In genomic region chr4:120004054-120004453, GRCh38 we compare ENCODE assay signal across 1 cellular context.
TF ChIP-seq lines count a peak whose summit lies in the region.

No MANE protein-coding gene starts in this region.

TF ChIP-seq in WTC11, 78 proteins besides CTCF, POLR2A, EP300 and RAD21 (continued from another document and continues in another):
- peak; percentile 50; the same call in 1 of the 2 replicates for TF ChIP-seq ZNF532 (CRISPR knock-in tag; IDR thresholded peaks at IDR 0.05; ENCODE audit: borderline replicate concordance)
- TF ChIP-seq ZBTB21 (CRISPR knock-in tag; IDR thresholded peaks at IDR 0.05; ENCODE audit: borderline replicate concordance), result 0 out of 2 replicates have a peak, but pooled peaks have one; percentile 28
- 0 out of 2 replicates have a peak, but pooled peaks have one; percentile 24 for TF ChIP-seq CBFB (CRISPR knock-in tag; IDR thresholded peaks at IDR 0.05; ENCODE audit: low read depth)
- TF ChIP-seq ZNF232 (CRISPR knock-in tag; IDR thresholded peaks at IDR 0.05), result peak; percentile 44; the same call in 1 of the 2 replicates
- no peak for TF ChIP-seq SMAD4 (CRISPR knock-in tag; IDR thresholded peaks at IDR 0.05)
- TF ChIP-seq FOXK1 (CRISPR knock-in tag; IDR thresholded peaks at IDR 0.05), result 0 out of 2 replicates have a peak, but pooled peaks have one; percentile 13
- peak; percentile 93 for TF ChIP-seq ZNF425 (CRISPR knock-in tag; conservative IDR thresholded peaks at IDR 0.05)
- TF ChIP-seq ZMAT4 (CRISPR knock-in tag; IDR thresholded peaks at IDR 0.05), result peak; percentile 83
- peak; percentile 55; the same call in 1 of the 2 replicates for TF ChIP-seq EMX1 (CRISPR knock-in tag; IDR thresholded peaks at IDR 0.05)
- peak; percentile 67; the same call in 1 of the 2 replicates for TF ChIP-seq PRRX2 (CRISPR knock-in tag; IDR thresholded peaks at IDR 0.05)
- TF ChIP-seq ARID4B (CRISPR knock-in tag; IDR thresholded peaks at IDR 0.05; ENCODE audit: borderline replicate concordance), result no peak
- no peak for TF ChIP-seq USF1 (CRISPR knock-in tag; IDR thresholded peaks at IDR 0.05)
- 0 out of 2 replicates have a peak, but pooled peaks have one; percentile 23 for TF ChIP-seq PRDM15 (CRISPR knock-in tag; IDR thresholded peaks at IDR 0.05)
- TF ChIP-seq ZNF416 (CRISPR knock-in tag; IDR thresholded peaks at IDR 0.05), result peak; percentile 82
- TF ChIP-seq NFYB (CRISPR knock-in tag; conservative IDR thresholded peaks at IDR 0.05; ENCODE audit: low read depth), result no peak
- TF ChIP-seq ZNF281 (CRISPR knock-in tag; IDR thresholded peaks at IDR 0.05), result peak; percentile 55; the same call in 1 of the 2 replicates
- 0 out of 2 replicates have a peak, but pooled peaks have one; percentile 50 for TF ChIP-seq ESRRA (CRISPR knock-in tag; IDR thresholded peaks at IDR 0.05; ENCODE audit: borderline replicate concordance)
- TF ChIP-seq NFATC4 (CRISPR knock-in tag; IDR thresholded peaks at IDR 0.05), result peak; percentile 82; the same call in 1 of the 2 replicates
- TF ChIP-seq AR (CRISPR knock-in tag; IDR thresholded peaks at IDR 0.05), result peak; percentile 94
- TF ChIP-seq ETV6 (CRISPR knock-in tag; IDR thresholded peaks at IDR 0.05), result 0 out of 2 replicates have a peak, but pooled peaks have one; percentile 52
- TF ChIP-seq ZNF671 (CRISPR knock-in tag; IDR thresholded peaks at IDR 0.05), result 0 out of 2 replicates have a peak, but pooled peaks have one; percentile 19
